ENCODE assay signal across 25 cellular contexts in the genomic region with DNA sequence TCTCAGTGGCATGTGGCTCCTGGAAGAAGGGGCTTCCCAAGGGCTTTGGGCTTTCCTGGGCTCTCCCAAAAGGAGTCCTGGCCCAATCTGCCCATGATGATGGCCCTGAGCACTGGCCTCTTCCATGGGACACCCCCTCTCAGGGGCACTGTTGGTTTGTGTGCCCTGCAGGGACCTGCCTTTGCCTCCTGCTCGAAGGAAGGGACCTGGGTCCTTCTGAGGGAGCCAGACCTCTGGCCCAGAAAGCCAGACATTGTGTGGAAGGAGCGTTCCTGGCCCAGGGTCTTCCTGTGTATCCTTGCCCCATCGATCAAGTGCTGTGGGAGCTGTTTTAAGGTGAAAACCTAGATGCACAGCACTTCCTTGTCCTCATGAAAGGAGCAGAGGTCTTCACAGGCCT.
"Had no signal": no experiment of that assay in that cellular context is flagged by ENCODE, and none has a peak within 500 bp of the region (broad histone marks: within the 10 kb centered on the region; RNA-seq: fewer than 3 reads in every experiment).

No MANE protein-coding gene starts in this region.

- H3K27me3 Mint-ChIP-seq: dendritic cell treated with granulocyte-macrophage colony-stimulating factor and Interleukin-4, amounts not matched to agents 40 ng/mL and 50 ng/mL, for 4 days; effector memory CD8-positive, alpha-beta T cell had no signal

- H3K36me3 ChIP-seq: colonic mucosa, esophagus muscularis mucosa, esophagus squamous epithelium, gastrocnemius medialis, gastroesophageal sphincter, heart left ventricle, heart right ventricle had no signal

- H3K27ac ChIP-seq: colonic mucosa, coronary artery, dorsolateral prefrontal cortex, epithelial cell of prostate, esophagus muscularis mucosa, esophagus squamous epithelium, foreskin keratinocyte, gastrocnemius medialis, gastroesophageal sphincter, heart left ventricle, heart right ventricle had no signal

- H3K9me3 ChIP-seq: colonic mucosa, gastrocnemius medialis had no signal

- ATAC-seq: effector memory CD8-positive, alpha-beta T cell; esophagus mucosa; foreskin keratinocyte; gastrocnemius medialis; gastroesophageal sphincter; heart left ventricle; heart right ventricle had no signal

- DNase-seq: colonic mucosa; cortex of kidney; dermis blood vessel endothelial cell; effector CD4-positive, alpha-beta T cell; effector CD8-positive, alpha-beta T cell; effector memory CD4-positive, alpha-beta T cell; effector memory CD8-positive, alpha-beta T cell; endodermal cell; erythroblast; esophagus squamous epithelium; foreskin fibroblast; foreskin keratinocyte; foreskin melanocyte; gastrocnemius medialis; glutamatergic neuron; head of caudate nucleus; heart left ventricle; heart right ventricle had no signal

- H3K27me3 ChIP-seq: colonic mucosa, esophagus muscularis mucosa, esophagus squamous epithelium, foreskin keratinocyte, gastrocnemius medialis, heart left ventricle, heart right ventricle had no signal

- H3K27ac Mint-ChIP-seq: dendritic cell treated with granulocyte-macrophage colony-stimulating factor and Interleukin-4, amounts not matched to agents 40 ng/mL and 50 ng/mL, for 4 days; effector memory CD8-positive, alpha-beta T cell; endodermal cell had no signal

- H3K4me3 ChIP-seq: colonic mucosa, coronary artery, dorsolateral prefrontal cortex, esophagus muscularis mucosa, esophagus squamous epithelium, gastrocnemius medialis, gastroesophageal sphincter, heart left ventricle, heart right ventricle had no signal

- H3K4me1 ChIP-seq: colonic mucosa, esophagus muscularis mucosa, esophagus squamous epithelium, foreskin keratinocyte, gastrocnemius medialis, gastroesophageal sphincter, heart left ventricle, heart right ventricle had no signal

- H3K4me3 Mint-ChIP-seq: dendritic cell treated with granulocyte-macrophage colony-stimulating factor and Interleukin-4, amounts not matched to agents 40 ng/mL and 50 ng/mL, for 4 days; effector memory CD8-positive, alpha-beta T cell; endodermal cell had no signal

- H3K4me1 Mint-ChIP-seq: endodermal cell had no signal
